In genomic region chr5:140346348-140347221, GRCh38 we compare ENCODE assay signal across 2 cellular contexts.
A peak's percentile ranks its signal among the peaks of the same experiment; 100 is the strongest.
TF ChIP-seq lines count a peak whose summit lies in the region.

Gene HBEGF, minus strand, starts transcription at chr5:140346603. Its CDS starts 275 bp downstream, at chr5:140346328.

TF ChIP-seq in HEK293, 187 proteins besides CTCF, POLR2A, EP300 and RAD21 (continued from another document and continues in another):
- TF ChIP-seq GLI2 (tag by site-specific recombination; IDR thresholded peaks at IDR 0.05; ENCODE audit: borderline replicate concordance, low read depth) = no peak
- TF ChIP-seq ZNF677 (tag by site-specific recombination; IDR thresholded peaks at IDR 0.05) = no peak
- 0 out of 2 replicates have a peak, but pooled peaks have one; percentile 18 for TF ChIP-seq ZNF623 (tag by site-specific recombination; IDR thresholded peaks at IDR 0.05)
- peak; percentile 77 for TF ChIP-seq ZNF335 (tag by site-specific recombination; conservative IDR thresholded peaks at IDR 0.05)
- TF ChIP-seq ZNF398 (tag by site-specific recombination; IDR thresholded peaks at IDR 0.05) = 0 out of 2 replicates have a peak, but pooled peaks have one; percentile 7
- TF ChIP-seq MEIS1 (CRISPR knock-in tag; IDR thresholded peaks at IDR 0.05; ENCODE audit: borderline replicate concordance) = no peak
- TF ChIP-seq TSHZ1 (tag by site-specific recombination; IDR thresholded peaks at IDR 0.05; ENCODE audit: borderline replicate concordance) = peak; percentile 83; the same call in 1 of the 2 replicates
- TF ChIP-seq ZNF324 (tag by site-specific recombination; IDR thresholded peaks at IDR 0.05) = no peak; the same call in 1 of the 2 replicates
- no peak for TF ChIP-seq ZNF600 (tag by site-specific recombination; IDR thresholded peaks at IDR 0.05)
- 0 out of 2 replicates have a peak, but pooled peaks have one; percentile 25 for TF ChIP-seq KLF10 (tag by site-specific recombination; IDR thresholded peaks at IDR 0.05)
- TF ChIP-seq ZNF350 (tag by site-specific recombination; IDR thresholded peaks at IDR 0.05) = no peak
- TF ChIP-seq KLF9 (tag by site-specific recombination; IDR thresholded peaks at IDR 0.05; ENCODE audit: low read depth) = no peak; the same call in 1 of the 2 replicates
- peak; percentile 71; the same call in 1 of the 2 replicates for TF ChIP-seq HIC1 (tag by site-specific recombination; IDR thresholded peaks at IDR 0.05)
- TF ChIP-seq ZNF560 (tag by site-specific recombination; IDR thresholded peaks at IDR 0.05; ENCODE audit: borderline replicate concordance) = no peak
- no peak for TF ChIP-seq ZNF23 (tag by site-specific recombination; IDR thresholded peaks at IDR 0.05; ENCODE audit: borderline replicate concordance)
- no peak for TF ChIP-seq ZNF157 (tag by site-specific recombination; IDR thresholded peaks at IDR 0.05)
- 0 out of 2 replicates have a peak, but pooled peaks have one; percentile 39 for TF ChIP-seq EGR2 (tag by site-specific recombination; IDR thresholded peaks at IDR 0.05; ENCODE audit: low read depth)

TF ChIP-seq in K562, 482 proteins besides CTCF, POLR2A, EP300 and RAD21 (continues in another document):
- TF ChIP-seq PATZ1 (CRISPR knock-in tag; IDR thresholded peaks at IDR 0.05; ENCODE audit: borderline replicate concordance) = no peak
- TF ChIP-seq HDAC2 (IDR thresholded peaks at IDR 0.05) = no peak
- no peak for TF ChIP-seq ZNF668 (CRISPR knock-in tag; IDR thresholded peaks at IDR 0.05)
- TF ChIP-seq ZHX1 (conservative IDR thresholded peaks at IDR 0.05; ENCODE audit: low read length) = no peak
- no peak for TF ChIP-seq ZSCAN29 (IDR thresholded peaks at IDR 0.05)
- TF ChIP-seq ZBTB9 (CRISPR knock-in tag; IDR thresholded peaks at IDR 0.05) = no peak
- TF ChIP-seq ATF6 (CRISPR knock-in tag; IDR thresholded peaks at IDR 0.05) = no peak
- no peak for TF ChIP-seq GABPB2 (CRISPR knock-in tag; conservative IDR thresholded peaks at IDR 0.05)
- no peak for TF ChIP-seq ARNT (IDR thresholded peaks at IDR 0.05)
- TF ChIP-seq ZNF133 (CRISPR knock-in tag; IDR thresholded peaks at IDR 0.05) = no peak
- no peak for TF ChIP-seq CCAR2 (IDR thresholded peaks at IDR 0.05; ENCODE audit: low read depth, low read length)
- no peak for TF ChIP-seq XRCC3 (IDR thresholded peaks at IDR 0.05)
- TF ChIP-seq SAFB (IDR thresholded peaks at IDR 0.05; ENCODE audit: borderline replicate concordance, low read depth, low read length) = no peak
- TF ChIP-seq MAX (CRISPR knock-in tag; IDR thresholded peaks at IDR 0.05) = no peak
- no peak for TF ChIP-seq FOSL1 (tag; conservative IDR thresholded peaks at IDR 0.05)
- no peak for TF ChIP-seq BCL6 (CRISPR knock-in tag; IDR thresholded peaks at IDR 0.05)
- TF ChIP-seq DACH1 (IDR thresholded peaks at IDR 0.05; ENCODE audit: partially characterized antibody) = no peak
- TF ChIP-seq GTF2B (IDR thresholded peaks at IDR 0.05; ENCODE audit: extremely low read depth, insufficient read length) = no peak
- TF ChIP-seq RBM39 (optimal IDR thresholded peaks at IDR 0.05; ENCODE audit: low read depth, low read length) = no peak
- TF ChIP-seq SP1 (CRISPR knock-in tag; IDR thresholded peaks at IDR 0.05) = peak; percentile 48; the same call in 1 of the 2 replicates
- TF ChIP-seq CLOCK (CRISPR knock-in tag; IDR thresholded peaks at IDR 0.05; ENCODE audit: borderline replicate concordance) = no peak
- TF ChIP-seq POLR2AphosphoS5 (IDR thresholded peaks at IDR 0.05; ENCODE audit: control insufficient read depth, insufficient read depth, low read depth, low read length) = no peak
- TF ChIP-seq E2F8 (IDR thresholded peaks at IDR 0.05; ENCODE audit: low read depth, partially characterized antibody) = no peak
- TF ChIP-seq RNF2 (IDR thresholded peaks at IDR 0.05) = no peak
- no peak for TF ChIP-seq ZNF384 (IDR thresholded peaks at IDR 0.05; ENCODE audit: low read depth, low read length)
- TF ChIP-seq GATA2 (CRISPR knock-in tag; IDR thresholded peaks at IDR 0.05) = no peak
- no peak for TF ChIP-seq RERE (CRISPR knock-in tag; IDR thresholded peaks at IDR 0.05; ENCODE audit: borderline replicate concordance)
- TF ChIP-seq MTA2 (IDR thresholded peaks at IDR 0.05; ENCODE audit: low read depth) = no peak
- no peak for TF ChIP-seq FOXJ3 (CRISPR knock-in tag; IDR thresholded peaks at IDR 0.05)
- no peak for TF ChIP-seq CBFA2T3 (IDR thresholded peaks at IDR 0.05)
